Comparison of ENCODE assay signal across 16 cellular contexts in genomic region chr1:9805006-9805526, GRCh38. TPM values are rescaled to one million over a fixed set of nuclear protein-coding genes. Genes with fewer than 3 reads are reported as not detected.
DNase-seq lines count a peak whose midpoint lies in the region; ATAC-seq and TF ChIP-seq lines count a peak whose summit lies in the region.
"Had no signal": no experiment of that assay in that cellular context is flagged by ENCODE, and none has a peak within 500 bp of the region (broad histone marks: within the 10 kb centered on the region; RNA-seq: fewer than 3 reads in every experiment).

No MANE protein-coding gene starts in this region.

- H3K27ac ChIP-seq in foreskin keratinocyte (peak overlapping the region; percentile 73), suprapubic skin (peak overlapping the region; percentile 58)
- H3K27ac ChIP-seq: psoas muscle had no signal

- H3K4me1 ChIP-seq in foreskin keratinocyte (peaks cover 54% of the 10 kb centered on the region), suprapubic skin (peaks cover 36% of the 10 kb centered on the region)
- H3K4me1 ChIP-seq: psoas muscle had no signal

- ATAC-seq in foreskin keratinocyte (no peak), GM18511 (IDR thresholded peaks at IDR 0.05; ENCODE audit: unreplicated experiment) (no peak)
- ATAC-seq: HCT116, left ventricle myocardium superior, psoas muscle had no signal

- H3K27me3 ChIP-seq in foreskin keratinocyte (no peaks in the 10 kb centered on the region), suprapubic skin (no peaks in the 10 kb centered on the region)

- DNase-seq in NCI-H510A treated with DMSO at 0.1 percent for 48 hours (lab: John Stamatoyannopoulos, UW), result peak; percentile 97
- no peak for DNase-seq in NCI-H510A (lab: John Stamatoyannopoulos, UW)
- peak; percentile 8 for DNase-seq in OCI-M1 (lab: John Stamatoyannopoulos, UW)
- DNase-seq in foreskin keratinocyte, result no peak
- no peak for DNase-seq in suprapubic skin (ENCODE audit: low spot score in 2 of 2)
- DNase-seq in amniotic stem cell (lab: John Stamatoyannopoulos, UW), result no peak
- DNase-seq in activated T-cell treated with anti-CD3 and anti-CD28 coated beads for 4 hours, result no peak
- DNase-seq: ACHN; activated CD4-positive, alpha-beta T cell treated with anti-CD3 and anti-CD28 coated beads for 48 hours; activated naive CD4-positive, alpha-beta T cell treated with anti-CD3 and anti-CD28 coated beads, Interleukin-2, amount 50 U/mL, for 16 hours; left ventricle myocardium superior; naive B cell; NCI-H1436 treated with DMSO at 0.1 percent for 48 hours; psoas muscle had no signal

- no peak for TF ChIP-seq EP300 in suprapubic skin (IDR thresholded peaks at IDR 0.05)

- TF ChIP-seq CTCF in foreskin keratinocyte (conservative IDR thresholded peaks at IDR 0.05) (no peak), suprapubic skin (IDR thresholded peaks at IDR 0.05) (no peak)

- H3K9me3 ChIP-seq in suprapubic skin, result no peaks in the 10 kb centered on the region
- H3K9me3 ChIP-seq: psoas muscle had no signal

- H3K4me3 ChIP-seq in suprapubic skin, result no peak overlapping the region
- H3K4me3 ChIP-seq: psoas muscle had no signal

- TF ChIP-seq POLR2A in suprapubic skin (IDR thresholded peaks at IDR 0.05), result no peak

- no peaks in the 10 kb centered on the region for H3K36me3 ChIP-seq in suprapubic skin

- 57% methylated on average over 7 of the region's 7 CpGs for WGBS in suprapubic skin

RNA-seq across cellular contexts. Expression of gene CLSTN1, which starts 18.7 kb away (rescaled TPM):
- total RNA-seq in foreskin keratinocyte (287 and 346 TPM in 2 replicates), suprapubic skin (100 to 1,000 TPM; 118 to 202 (median 165) TPM)
- 237 and 287 TPM in 2 replicates for polyA plus RNA-seq in foreskin keratinocyte

Comparison
In these comparisons a context has a peak if more than half of its experiments do, and no peak if none do; other contexts are left out.
1. DNase-seq: peak in NCI-H510A treated with DMSO at 0.1 percent for 48 hours (single experiment) and OCI-M1 (single experiment); none in NCI-H510A (single experiment), foreskin keratinocyte (0 of 2), suprapubic skin (0 of 2), amniotic stem cell (single experiment) and activated T-cell treated with anti-CD3 and anti-CD28 coated beads for 4 hours (single experiment).